13 cellular contexts compared by ENCODE assay signal in the genomic region with DNA sequence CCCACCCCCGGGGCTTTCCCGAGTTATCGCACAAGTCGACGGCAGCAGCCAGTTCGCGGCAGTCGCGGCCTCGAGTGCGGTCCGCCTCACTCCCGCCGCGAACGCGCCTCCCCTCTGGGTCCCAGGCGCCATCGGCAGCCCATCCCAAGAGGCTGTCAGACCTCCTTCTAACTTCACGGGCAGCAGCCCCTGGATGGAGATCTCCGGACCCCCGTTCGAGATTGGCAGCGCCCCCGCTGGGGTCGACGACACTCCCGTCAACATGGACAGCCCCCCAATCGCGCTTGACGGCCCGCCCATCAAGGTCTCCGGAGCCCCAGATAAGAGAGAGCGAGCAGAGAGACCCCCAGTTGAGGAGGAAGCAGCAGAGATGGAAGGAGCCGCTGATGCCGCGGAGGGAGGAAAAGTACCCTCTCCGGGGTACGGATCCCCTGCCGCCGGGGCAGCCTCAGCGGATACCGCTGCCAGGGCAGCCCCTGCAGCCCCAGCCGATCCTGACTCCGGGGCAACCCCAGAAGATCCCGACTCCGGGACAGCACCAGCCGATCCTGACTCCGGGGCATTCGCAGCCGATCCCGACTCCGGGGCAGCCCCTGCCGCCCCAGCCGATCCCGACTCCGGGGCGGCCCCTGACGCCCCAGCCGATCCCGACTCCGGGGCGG. TPM values are rescaled to one million over a fixed set of nuclear protein-coding genes. Genes with fewer than 3 reads are reported as not detected.
DNase-seq lines count a peak whose midpoint lies in the region; ATAC-seq lines count a peak whose summit lies in the region.
"Had no signal": no experiment of that assay in that cellular context is flagged by ENCODE, and none has a peak within 500 bp of the region (broad histone marks: within the 10 kb centered on the region; RNA-seq: fewer than 3 reads in every experiment).

No MANE protein-coding gene starts in this region.

- H3K9ac ChIP-seq in iPS-20b (ENCODE audit: low read depth, low read length): no peak overlapping the region
- H3K9ac ChIP-seq: parathyroid adenoma had no signal

- no peaks in the 10 kb centered on the region; the same call in 1 of the 2 replicates for H3K4me1 ChIP-seq in iPS-20b (ENCODE audit: insufficient read depth, low read length)
- H3K4me1 ChIP-seq: parathyroid adenoma had no signal

- H3K27me3 ChIP-seq in iPS-20b (ENCODE audit: insufficient read depth, low read length): peaks cover 73% of the 10 kb centered on the region

- no peaks in the 10 kb centered on the region for H3K9me3 Mint-ChIP-seq in activated T-cell treated with anti-CD3 and anti-CD28 coated beads, Interleukin-2, amount 50 U/mL, for 4 hours
- no peaks in the 10 kb centered on the region for H3K9me3 Mint-ChIP-seq in activated T-cell treated with anti-CD3 and anti-CD28 coated beads, Interleukin-2, amount 50 U/mL, for 72 hours
- no peaks in the 10 kb centered on the region for H3K9me3 Mint-ChIP-seq in stimulated activated memory B cell treated with anti-CD40 and anti-IgM and Interleukin-4, amounts not matched to agents 10 μg/mL and 1 μg/mL and 100 μg/mL, for 72 hours

- H3K27me3 Mint-ChIP-seq in activated T-cell treated with anti-CD3 and anti-CD28 coated beads, Interleukin-2, amount 50 U/mL, for 4 hours (ENCODE audit: low read depth): peaks cover 57% of the 10 kb centered on the region
- H3K27me3 Mint-ChIP-seq in activated T-cell treated with anti-CD3 and anti-CD28 coated beads, Interleukin-2, amount 50 U/mL, for 72 hours (ENCODE audit: low read depth): peaks cover 74% of the 10 kb centered on the region
- peaks cover 91% of the 10 kb centered on the region for H3K27me3 Mint-ChIP-seq in stimulated activated memory B cell treated with anti-CD40 and anti-IgM and Interleukin-4, amounts not matched to agents 10 μg/mL and 1 μg/mL and 100 μg/mL, for 72 hours

- H3K36me3 ChIP-seq in iPS-20b (ENCODE audit: insufficient read depth, low read depth, low read length): no peaks in the 10 kb centered on the region

- peak overlapping the region; percentile 29 for H3K4me3 Mint-ChIP-seq in activated T-cell treated with anti-CD3 and anti-CD28 coated beads, Interleukin-2, amount 50 U/mL, for 4 hours
- peak overlapping the region; percentile 78 to 84 for H3K4me3 Mint-ChIP-seq in activated T-cell treated with anti-CD3 and anti-CD28 coated beads, Interleukin-2, amount 50 U/mL, for 72 hours
- peak overlapping the region; percentile 50 for H3K4me3 Mint-ChIP-seq in stimulated activated memory B cell treated with anti-CD40 and anti-IgM and Interleukin-4, amounts not matched to agents 10 μg/mL and 1 μg/mL and 100 μg/mL, for 72 hours

- H3K9me3 ChIP-seq in iPS-20b (ENCODE audit: insufficient read depth, low read depth, low read length): no peaks in the 10 kb centered on the region

- peaks cover 18% of the 10 kb centered on the region for H3K4me1 Mint-ChIP-seq in activated T-cell treated with anti-CD3 and anti-CD28 coated beads, Interleukin-2, amount 50 U/mL, for 4 hours (ENCODE audit: low read depth)
- H3K4me1 Mint-ChIP-seq in activated T-cell treated with anti-CD3 and anti-CD28 coated beads, Interleukin-2, amount 50 U/mL, for 72 hours (ENCODE audit: low read depth): peaks cover 35% of the 10 kb centered on the region
- H3K4me1 Mint-ChIP-seq in stimulated activated memory B cell treated with anti-CD40 and anti-IgM and Interleukin-4, amounts not matched to agents 10 μg/mL and 1 μg/mL and 100 μg/mL, for 72 hours: peaks cover 33% of the 10 kb centered on the region

- ATAC-seq in activated T-cell treated with anti-CD3 and anti-CD28 coated beads, Interleukin-2, amount 50 U/mL, for 4 hours: no peak
- ATAC-seq in activated T-cell treated with anti-CD3 and anti-CD28 coated beads, Interleukin-2, amount 50 U/mL, for 72 hours (replicated peaks in 1 of 2): no peak
- ATAC-seq in stimulated activated memory B cell treated with anti-CD40 and anti-IgM and Interleukin-4, amounts not matched to agents 10 μg/mL and 1 μg/mL and 100 μg/mL, for 72 hours: no peak
- ATAC-seq in GM18909 (IDR thresholded peaks at IDR 0.05; ENCODE audit: poor library complexity, unreplicated experiment): no peak
- ATAC-seq: K562, Panc1 had no signal

- H3K4me3 ChIP-seq in iPS-20b (ENCODE audit: low read length): peak overlapping the region; percentile 53; the same call in 1 of the 2 replicates
- H3K4me3 ChIP-seq: K562 had no signal

- DNase-seq in activated T-cell treated with anti-CD3 and anti-CD28 coated beads, Interleukin-2, amount 50 U/mL, for 4 hours: no peak
- DNase-seq in activated T-cell treated with anti-CD3 and anti-CD28 coated beads for 4 hours (no peak), NCI-H748 treated with DMSO at 0.1 percent for 48 hours (lab: John Stamatoyannopoulos, UW) (no peak), NOMO-1 treated with dmso at 0.1 percent for 144 hours (lab: John Stamatoyannopoulos, UW; ENCODE audit: unreplicated experiment) (no peak)
- no peak for DNase-seq in activated T-cell treated with anti-CD3 and anti-CD28 coated beads, Interleukin-2, amount 50 U/mL, for 72 hours
- DNase-seq: activated effector memory CD4-positive, alpha-beta T cell treated with anti-CD3 and anti-CD28 coated beads, Interleukin-2, amount 50 U/mL, for 16 hours had no signal

- no peak overlapping the region for H3K27ac ChIP-seq in iPS-20b (ENCODE audit: low read length)
- H3K27ac ChIP-seq: parathyroid adenoma had no signal

- no peaks in the 10 kb centered on the region for H3K36me3 Mint-ChIP-seq in activated T-cell treated with anti-CD3 and anti-CD28 coated beads, Interleukin-2, amount 50 U/mL, for 4 hours (ENCODE audit: insufficient read depth)
- peaks cover 0 to 1% of the 10 kb centered on the region in 2 donors for H3K36me3 Mint-ChIP-seq in activated T-cell treated with anti-CD3 and anti-CD28 coated beads, Interleukin-2, amount 50 U/mL, for 72 hours (ENCODE audit: insufficient read depth in 2 of 2)
- H3K36me3 Mint-ChIP-seq in stimulated activated memory B cell treated with anti-CD40 and anti-IgM and Interleukin-4, amounts not matched to agents 10 μg/mL and 1 μg/mL and 100 μg/mL, for 72 hours: no peaks in the 10 kb centered on the region

- no peak overlapping the region for H3K27ac Mint-ChIP-seq in activated T-cell treated with anti-CD3 and anti-CD28 coated beads, Interleukin-2, amount 50 U/mL, for 72 hours
- no peak overlapping the region for H3K27ac Mint-ChIP-seq in stimulated activated memory B cell treated with anti-CD40 and anti-IgM and Interleukin-4, amounts not matched to agents 10 μg/mL and 1 μg/mL and 100 μg/mL, for 72 hours

RNA-seq across cellular contexts. Expression of gene GNAS, which starts 1.6 kb away (rescaled TPM):
- total RNA-seq in activated T-cell treated with anti-CD3 and anti-CD28 coated beads, Interleukin-2, amount 50 U/mL, for 4 hours: 100 to 1,000 TPM; 390 to 448 (median 440) TPM
- total RNA-seq in activated T-cell treated with anti-CD3 and anti-CD28 coated beads, Interleukin-2, amount 50 U/mL, for 72 hours: 100 to 1,000 TPM; 781 to 820 TPM

RNA-seq across cellular contexts. Expression of gene GNAS-AS1, which starts 3.4 kb away (rescaled TPM):
- total RNA-seq in activated T-cell treated with anti-CD3 and anti-CD28 coated beads, Interleukin-2, amount 50 U/mL, for 4 hours: under 1 TPM; 0.38 to 0.96 (median 0.40) TPM
- total RNA-seq in activated T-cell treated with anti-CD3 and anti-CD28 coated beads, Interleukin-2, amount 50 U/mL, for 72 hours: 1 to 10 TPM; 2.3 to 2.5 TPM
- total RNA-seq: G401 had no signal

Comparison
In these comparisons a context has a peak if more than half of its experiments do, and no peak if none do; other contexts are left out.
1. H3K4me3 Mint-ChIP-seq: peak in every context shown above with its lines; median percentile 81 in activated T-cell treated with anti-CD3 and anti-CD28 coated beads, Interleukin-2, amount 50 U/mL, for 72 hours; 50 in stimulated activated memory B cell treated with anti-CD40 and anti-IgM and Interleukin-4, amounts not matched to agents 10 μg/mL and 1 μg/mL and 100 μg/mL, for 72 hours; 29 in activated T-cell treated with anti-CD3 and anti-CD28 coated beads, Interleukin-2, amount 50 U/mL, for 4 hours.